In the genomic region with DNA sequence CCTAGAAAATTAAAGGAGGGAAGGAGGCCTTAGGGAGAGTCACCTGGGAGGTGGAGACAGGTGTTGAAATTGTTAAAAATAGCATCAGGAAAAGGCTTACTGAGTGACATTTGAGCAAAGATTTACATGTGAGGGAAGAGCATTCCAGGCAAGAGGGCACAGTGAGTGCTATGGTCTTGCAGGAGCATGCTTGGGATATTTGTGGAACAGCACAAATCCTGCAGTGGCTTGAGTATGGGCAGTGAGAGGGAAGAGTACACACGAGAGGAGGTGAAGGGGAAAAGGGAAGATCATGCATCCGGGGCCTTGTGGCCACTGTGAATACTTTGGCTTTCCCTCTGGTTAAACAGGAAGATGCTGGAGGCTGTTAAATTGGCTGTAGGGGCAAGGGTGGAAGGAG, we compare ENCODE assay signal across 15 cellular contexts.
"Had no signal": no experiment of that assay in that cellular context is flagged by ENCODE, and none has a peak within 500 bp of the region (broad histone marks: within the 10 kb centered on the region; RNA-seq: fewer than 3 reads in every experiment).

No MANE protein-coding gene starts in this region.

- H3K9me3 Mint-ChIP-seq: activated T-cell treated with anti-CD3 and anti-CD28 coated beads, Interleukin-2, amount 50 U/mL, for 4 hours had no signal

- DNase-seq: activated CD4-positive, alpha-beta T cell treated with anti-CD3 and anti-CD28 coated beads for 1 hour; activated CD4-positive, alpha-beta T cell treated with anti-CD3 and anti-CD28 coated beads, Interleukin-2, amount 50 U/mL, for 48 hours; activated CD8-positive, alpha-beta memory T cell treated with anti-CD3 and anti-CD28 coated beads, Interleukin-2, amount 10 ng/mL, durations not matched to agents 7 days and 5 days; activated effector memory CD4-positive, alpha-beta T cell treated with anti-CD3 and anti-CD28 coated beads, Interleukin-2, amount 50 U/mL, for 16 hours; activated T-cell treated with anti-CD3 and anti-CD28 coated beads, Interleukin-2, amount 50 U/mL, for 4 hours; anterior cingulate cortex; heart left ventricle; kidney; left ventricle myocardium superior; stimulated activated CD4-positive, alpha-beta T cell treated with anti-CD3 and anti-CD28 coated beads, Interleukin-15, amount 100 ng/mL, for 24 hours; stimulated activated CD4-positive, alpha-beta T cell treated with anti-CD3 and anti-CD28 coated beads, Interleukin-4, amount 100 ng/mL, for 24 hours; stomach had no signal

- H3K36me3 ChIP-seq: cardiac muscle cell had no signal

- H3K9ac ChIP-seq: parathyroid adenoma had no signal

- H3K27me3 ChIP-seq: cardiac muscle cell, heart left ventricle, stomach had no signal

- H3K4me3 ChIP-seq: cardiac muscle cell, heart left ventricle, stomach had no signal

- H3K4me3 Mint-ChIP-seq: activated CD8-positive, alpha-beta memory T cell treated with anti-CD3 and anti-CD28 coated beads, Interleukin-2, amount 10 ng/mL, durations not matched to agents 7 days and 5 days; activated naive CD8-positive, alpha-beta T cell; activated T-cell treated with anti-CD3 and anti-CD28 coated beads, Interleukin-2, amount 50 U/mL, for 4 hours had no signal

- H3K27me3 Mint-ChIP-seq: activated CD8-positive, alpha-beta memory T cell treated with anti-CD3 and anti-CD28 coated beads, Interleukin-2, amount 10 ng/mL, durations not matched to agents 7 days and 5 days; activated naive CD8-positive, alpha-beta T cell had no signal

- H3K4me1 ChIP-seq: parathyroid adenoma, stomach had no signal

- H3K27ac Mint-ChIP-seq: activated CD8-positive, alpha-beta memory T cell treated with anti-CD3 and anti-CD28 coated beads, Interleukin-2, amount 10 ng/mL, durations not matched to agents 7 days and 5 days; activated naive CD8-positive, alpha-beta T cell had no signal

- H3K27ac ChIP-seq: cardiac muscle cell, heart left ventricle, parathyroid adenoma, stomach had no signal

- H3K9me3 ChIP-seq: heart left ventricle, stomach had no signal

- ATAC-seq: activated CD8-positive, alpha-beta memory T cell treated with anti-CD3 and anti-CD28 coated beads, Interleukin-2, amount 10 ng/mL, durations not matched to agents 7 days and 5 days; activated T-cell treated with anti-CD3 and anti-CD28 coated beads, Interleukin-2, amount 50 U/mL, for 4 hours; heart left ventricle; left ventricle myocardium superior had no signal
